ENCODE assay signal across 8 cellular contexts in the genomic region with DNA sequence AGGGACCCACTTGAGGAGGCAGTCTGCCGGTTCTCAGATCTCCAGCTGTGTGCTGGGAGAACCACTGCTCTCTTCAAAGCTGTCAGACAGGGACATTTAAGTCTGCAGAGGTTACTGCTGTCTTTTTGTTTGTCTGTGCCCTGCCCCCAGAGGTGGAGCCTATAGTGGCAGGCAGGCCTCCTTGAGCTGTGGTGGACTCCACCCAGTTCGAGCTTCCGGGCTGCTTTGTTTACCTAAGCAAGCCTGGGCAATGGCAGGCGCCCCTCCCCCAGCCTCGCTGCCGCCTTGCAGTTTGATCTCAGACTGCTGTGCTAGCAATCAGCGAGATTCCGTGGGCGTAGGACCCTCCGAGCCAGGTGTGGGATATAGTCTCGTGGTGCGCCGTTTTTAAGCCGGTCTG. TPM values are rescaled to one million over a fixed set of nuclear protein-coding genes. Genes with fewer than 3 reads are reported as not detected.
DNase-seq lines count a peak whose midpoint lies in the region; ATAC-seq, FAIRE-seq and TF ChIP-seq lines count a peak whose summit lies in the region.
"Not testable (repeated sequence)": the region's sequence is repeated elsewhere in the genome, so short reads cannot be mapped to it uniquely, and the experiment has no call there.

No MANE protein-coding gene starts in this region.

- no CpG with 5 or more reads among the region's 14 CpGs for WGBS in body of pancreas, 2 donors
- WGBS in HepG2 (ENCODE audit: low lambda C conversion rate) = no CpG with 5 or more reads among the region's 14 CpGs
- WGBS in transverse colon (ENCODE audit: low coverage in 1 of 2), 2 donors = no CpG with 5 or more reads among the region's 14 CpGs

- not testable (repeated sequence) for TF ChIP-seq EP300 in HepG2 (IDR thresholded peaks at IDR 0.05; ENCODE audit: low read depth in 2 of 2, low read length in 2 of 2); HepG2 (CRISPR knock-in tag; IDR thresholded peaks at IDR 0.05; ENCODE audit: borderline replicate concordance); transverse colon (IDR thresholded peaks at IDR 0.05; ENCODE audit: low read depth)

- CTCF ChIA-PET in CD4-positive, alpha-beta memory T cell (lab: Charles Lee; ENCODE audit: partially characterized antibody); WTC11 (lab: Charles Lee); activated CD8-positive, alpha-beta T cell treated with anti-CD3 and anti-CD28 coated beads, Interleukin-2, amount 10 ng/mL, durations not matched to agents 7 days and 5 days (lab: Charles Lee); HepG2 (lab: Yijun Ruan, JAX; ENCODE audit: low intra/inter-chr PET ratio, low total read pairs): not testable (repeated sequence)

- H3K4me3 ChIP-seq in CD4-positive, alpha-beta memory T cell (ENCODE audit: low read length in 2 of 2); KMS-11 (IDR thresholded peaks at IDR 0.05; ENCODE audit: insufficient read depth, low read depth, low read length); body of pancreas; HepG2 (replicated peaks in 1 of 3; ENCODE audit: insufficient read depth in 1 of 3, low read depth in 2 of 3, low read length in 3 of 3); transverse colon: not testable (repeated sequence)

- peak overlapping the region; percentile 32; the same call in 1 of the 2 replicates for H2AFZ ChIP-seq in KMS-11 (ENCODE audit: low read depth)
- not testable (repeated sequence) for H2AFZ ChIP-seq in HepG2 (ENCODE audit: low read length)

- not testable (repeated sequence) for H3K36me3 Mint-ChIP-seq in CD4-positive, alpha-beta memory T cell; WTC11; activated CD8-positive, alpha-beta T cell treated with anti-CD3 and anti-CD28 coated beads, Interleukin-2, amount 10 ng/mL, durations not matched to agents 7 days and 5 days (ENCODE audit: low read depth); osteocyte (ENCODE audit: unreplicated experiment)

- peak in 4 of 5 donors; percentile 11 to 28 (median 26) for DNase-seq in CD4-positive, alpha-beta memory T cell
- DNase-seq in WTC11 (ENCODE audit: low spot score) (peak; percentile 45), body of pancreas (peak in 3 of 4 donors; percentile 18 to 61 (median 33)), transverse colon (peak; percentile 46)
- peak; percentile 23 for DNase-seq in activated CD8-positive, alpha-beta T cell treated with anti-CD3 and anti-CD28 coated beads, Interleukin-2, amount 10 ng/mL, durations not matched to agents 7 days and 5 days
- not testable (repeated sequence) for DNase-seq in HepG2 (ENCODE audit: low spot score); osteocyte (ENCODE audit: extremely low spot score, unreplicated experiment)

- FAIRE-seq in HepG2 (lab: Jason Lieb, UNC) = not testable (repeated sequence)

- not testable (repeated sequence) for H3K4me1 ChIP-seq in CD4-positive, alpha-beta memory T cell (ENCODE audit: insufficient read depth, low read length); KMS-11 (ENCODE audit: low read depth, poor library complexity, severe bottlenecking); body of pancreas; HepG2 (ENCODE audit: insufficient read depth, low read length); transverse colon

- H3K4me1 Mint-ChIP-seq in CD4-positive, alpha-beta memory T cell; activated CD8-positive, alpha-beta T cell treated with anti-CD3 and anti-CD28 coated beads, Interleukin-2, amount 10 ng/mL, durations not matched to agents 7 days and 5 days (ENCODE audit: low read depth); osteocyte (ENCODE audit: unreplicated experiment): not testable (repeated sequence)
- H3K4me1 Mint-ChIP-seq in WTC11 = peaks cover 17% of the 10 kb centered on the region

- H3K4me2 ChIP-seq in KMS-11; HepG2 (ENCODE audit: low read depth, low read length): not testable (repeated sequence)

- TF ChIP-seq POLR2A in body of pancreas (IDR thresholded peaks at IDR 0.05); HepG2 (IDR thresholded peaks at IDR 0.05; ENCODE audit: insufficient read depth in 1 of 2, low read depth in 2 of 2, low read length in 2 of 2); transverse colon (IDR thresholded peaks at IDR 0.05): not testable (repeated sequence)

- not testable (repeated sequence) for H3K9me3 Mint-ChIP-seq in CD4-positive, alpha-beta memory T cell; WTC11; activated CD8-positive, alpha-beta T cell treated with anti-CD3 and anti-CD28 coated beads, Interleukin-2, amount 10 ng/mL, durations not matched to agents 7 days and 5 days (ENCODE audit: insufficient read depth); osteocyte (ENCODE audit: unreplicated experiment)

- not testable (repeated sequence) for H3K36me3 ChIP-seq in CD4-positive, alpha-beta memory T cell (ENCODE audit: insufficient read depth, low read length); KMS-11 (ENCODE audit: insufficient read depth); body of pancreas (replicated peaks in 1 of 2; ENCODE audit: insufficient read depth in 1 of 2, low read depth in 2 of 2); HepG2 (replicated peaks in 1 of 2; ENCODE audit: control insufficient read depth in 1 of 2, insufficient read depth in 2 of 2, low read length in 2 of 2); transverse colon

- TF ChIP-seq CTCF in KMS-11 (conservative IDR thresholded peaks at IDR 0.05; ENCODE audit: low read depth, low read length); WTC11 (IDR thresholded peaks at IDR 0.05); HepG2 (CRISPR knock-in tag; IDR thresholded peaks at IDR 0.05): not testable (repeated sequence)
- TF ChIP-seq CTCF in body of pancreas (IDR thresholded peaks at IDR 0.05) (peak in 3 of 7 experiments; percentile 7 to 43 (median 31)), osteocyte (IDR thresholded peaks at IDR 0.05) (peak; percentile 8), transverse colon (IDR thresholded peaks at IDR 0.05) (peak in 1 of 5 experiments; percentile 23)

- not testable (repeated sequence) for H3K27me3 ChIP-seq in CD4-positive, alpha-beta memory T cell (ENCODE audit: insufficient read depth, low read length); KMS-11 (ENCODE audit: insufficient read depth, low read depth); body of pancreas; HepG2 (ENCODE audit: control insufficient read depth in 1 of 2, insufficient read depth in 2 of 2, low read length in 2 of 2); transverse colon

- not testable (repeated sequence) for H3K79me2 ChIP-seq in KMS-11 (ENCODE audit: insufficient read depth, low read depth); HepG2 (ENCODE audit: insufficient read depth, low read length)

- H3K27ac ChIP-seq in CD4-positive, alpha-beta memory T cell (ENCODE audit: low read depth, low read length); KMS-11; body of pancreas; HepG2 (ENCODE audit: extremely low read length, insufficient read depth, low read length); transverse colon: not testable (repeated sequence)

- not testable (repeated sequence) for TF ChIP-seq RAD21 in HepG2 (CRISPR knock-in tag; IDR thresholded peaks at IDR 0.05)

- BruUV-seq in HepG2 (replicated peaks; lab: Mats Ljungman, UMichigan) = not testable (repeated sequence)

- intact Hi-C loops in CD4-positive, alpha-beta memory T cell (cut with micrococcal nuclease); body of pancreas (cut with DNase I); HepG2 (cut with micrococcal nuclease; ENCODE audit: unreplicated experiment); transverse colon (cut with DNase I; ENCODE audit: low total_unique reads): not testable (repeated sequence)

- in situ Hi-C loops in HepG2 (cut with HindIII; ENCODE audit: extremely low pct_ligation_motif_present, low pct_unique_long_range_greater_than_20kb); transverse colon (cut with MboI; ENCODE audit: low pct_ligation_motif_present in 1 of 4, low pct_unique_long_range_greater_than_20kb in 1 of 4, low sequenced_read_pairs in 3 of 4): not testable (repeated sequence)

- H3K27me3 Mint-ChIP-seq in CD4-positive, alpha-beta memory T cell; WTC11 (ENCODE audit: low read depth); activated CD8-positive, alpha-beta T cell treated with anti-CD3 and anti-CD28 coated beads, Interleukin-2, amount 10 ng/mL, durations not matched to agents 7 days and 5 days (ENCODE audit: low read depth); osteocyte (ENCODE audit: unreplicated experiment): not testable (repeated sequence)

- peak overlapping the region; percentile 18; the same call in 1 of the 2 replicates for H3K9ac ChIP-seq in KMS-11
- not testable (repeated sequence) for H3K9ac ChIP-seq in HepG2 (ENCODE audit: insufficient read depth, low read depth, low read length)

- H4K20me1 ChIP-seq in KMS-11 (ENCODE audit: insufficient read depth); HepG2 (ENCODE audit: insufficient read depth, low read length): not testable (repeated sequence)

- ATAC-seq in WTC11; activated CD8-positive, alpha-beta T cell treated with anti-CD3 and anti-CD28 coated beads, Interleukin-2, amount 10 ng/mL, durations not matched to agents 7 days and 5 days; body of pancreas; HepG2: not testable (repeated sequence)

- H3K4me3 Mint-ChIP-seq in CD4-positive, alpha-beta memory T cell = peak overlapping the region in 1 of 8 donors; percentile 25
- H3K4me3 Mint-ChIP-seq in WTC11 (peak overlapping the region; percentile 74), osteocyte (ENCODE audit: unreplicated experiment) (peak overlapping the region; percentile 47)
- not testable (repeated sequence) for H3K4me3 Mint-ChIP-seq in activated CD8-positive, alpha-beta T cell treated with anti-CD3 and anti-CD28 coated beads, Interleukin-2, amount 10 ng/mL, durations not matched to agents 7 days and 5 days

- not testable (repeated sequence) for H3K27ac Mint-ChIP-seq in CD4-positive, alpha-beta memory T cell; WTC11; activated CD8-positive, alpha-beta T cell treated with anti-CD3 and anti-CD28 coated beads, Interleukin-2, amount 10 ng/mL, durations not matched to agents 7 days and 5 days; osteocyte (ENCODE audit: unreplicated experiment)

- POLR2A ChIA-PET in CD4-positive, alpha-beta memory T cell (lab: Charles Lee; ENCODE audit: partially characterized antibody); activated CD8-positive, alpha-beta T cell treated with anti-CD3 and anti-CD28 coated beads, Interleukin-2, amount 10 ng/mL, durations not matched to agents 7 days and 5 days (lab: Charles Lee); HepG2 (lab: Yijun Ruan, JAX): not testable (repeated sequence)
- POLR2A ChIA-PET in WTC11 (lab: Charles Lee) = interaction anchor here (0.6 kb wide), 1 partner anchor 21 kb away, joined by 3 read pairs; no protein-coding TSS in a partner anchor

- H3K9me3 ChIP-seq in CD4-positive, alpha-beta memory T cell (ENCODE audit: control insufficient read depth in 1 of 2, low read length in 2 of 2); body of pancreas; HepG2 (ENCODE audit: low read length); transverse colon: not testable (repeated sequence)

RNA-seq across cellular contexts. Expression of gene MME, which starts 44.6 kb away (rescaled TPM):
- total RNA-seq in CD4-positive, alpha-beta memory T cell = under 1 TPM in 1 of 2 experiments, not detected in 1; 0.26 TPM
- 1 to 10 TPM in 1 of 2 donors, not detected in 1; 2.1 TPM for polyA plus RNA-seq in CD4-positive, alpha-beta memory T cell
- total RNA-seq in WTC11 (2021) (23.7 to 24.4 TPM (median 23.9 TPM) in 3 replicates), body of pancreas (10 to 100 TPM in 1 of 2 donors, 1 to 10 TPM in 1; 3.4 to 11.2 TPM), HepG2 (2016; rRNA removed; fragmentation: Illumina TruSeq; extraction: Trizol) (not detected in 2 replicates), osteocyte (13.9 and 14.5 TPM in 2 replicates), transverse colon (1 to 10 TPM in 1 of 4 donors, under 1 TPM in 2, not detected in 1; 0.82 to 1.1 (median 0.95) TPM)
- not detected for total RNA-seq in activated CD8-positive, alpha-beta T cell treated with anti-CD3 and anti-CD28 coated beads, Interleukin-2, amount 10 ng/mL, durations not matched to agents 7 days and 5 days
- total RNA-seq in HepG2 (2016; cell fraction: cytosol; rRNA removed; fragmentation: Illumina TruSeq; extraction: Trizol; ENCODE audit: low read depth) = not detected in 2 replicates
- not detected in 2 replicates for total RNA-seq in HepG2 (2016; cell fraction: insoluble cytoplasmic fraction; rRNA removed; fragmentation: Illumina TruSeq; extraction: Trizol)
- not detected in 2 replicates for total RNA-seq in HepG2 (2016; cell fraction: membrane; rRNA removed; fragmentation: Illumina TruSeq; extraction: Trizol)
- not detected in 2 replicates for total RNA-seq in HepG2 (2016; cell fraction: nucleus; rRNA removed; fragmentation: Illumina TruSeq; extraction: Trizol)
- polyA plus RNA-seq in HepG2 (2011; rRNA removed) = not detected in 2 replicates
- polyA plus RNA-seq in HepG2 (2011; cell fraction: cytosol; rRNA removed) = not detected in 2 replicates
- polyA plus RNA-seq in HepG2 (2011; cell fraction: nucleus; rRNA removed) = not detected in 2 replicates
- polyA plus RNA-seq in HepG2 (2012) = not detected in 2 replicates
- not detected in 2 replicates for polyA plus RNA-seq in HepG2 (2016; cell fraction: cytosol; fragmentation: Illumina TruSeq; extraction: Trizol; ENCODE audit: low read depth)
- not detected in 2 replicates for polyA plus RNA-seq in HepG2 (2016; cell fraction: insoluble cytoplasmic fraction; fragmentation: Illumina TruSeq; extraction: Trizol; ENCODE audit: low read depth)
- not detected in 2 replicates for polyA plus RNA-seq in HepG2 (2016; cell fraction: membrane; fragmentation: Illumina TruSeq; extraction: Trizol; ENCODE audit: low read depth)
- polyA plus RNA-seq in HepG2 (2016; cell fraction: nucleus; fragmentation: Illumina TruSeq; extraction: Trizol; ENCODE audit: insufficient read depth, low read depth) = not detected in 2 replicates
- polyA minus RNA-seq in HepG2 (2011; rRNA and poly(A)+ RNA removed; ENCODE audit: low replicate concordance) = 1.3 TPM in 1 of 2 replicates, not detected in the other
- not detected in 2 replicates for polyA minus RNA-seq in HepG2 (2011; cell fraction: cytosol; rRNA and poly(A)+ RNA removed)
- polyA minus RNA-seq in HepG2 (2011; cell fraction: nucleus; rRNA and poly(A)+ RNA removed) = not detected in 2 replicates
